ENCODE assay signal across 21 cellular contexts in genomic region chrX:135213200-135213844, GRCh38. TPM values are rescaled to one million over a fixed set of nuclear protein-coding genes. Genes with fewer than 3 reads are reported as not detected.
DNase-seq lines count a peak whose midpoint lies in the region; ATAC-seq and TF ChIP-seq lines count a peak whose summit lies in the region.
"Had no signal": no experiment of that assay in that cellular context is flagged by ENCODE, and none has a peak within 500 bp of the region (broad histone marks: within the 10 kb centered on the region; RNA-seq: fewer than 3 reads in every experiment).

No MANE protein-coding gene starts in this region.

- no peak for TF ChIP-seq CTCF in vagina (IDR thresholded peaks at IDR 0.05)

- H3K27ac Mint-ChIP-seq in activated CD8-positive, alpha-beta memory T cell treated with anti-CD3 and anti-CD28 coated beads, Interleukin-2, amount 10 ng/mL, durations not matched to agents 7 days and 5 days, result peak overlapping the region; percentile 82
- peak overlapping the region; percentile 62 for H3K27ac Mint-ChIP-seq in T-helper 2 cell treated with Interferon-gamma antibody and Interleukin-4, amounts not matched to agents 5 μg/mL and 100 μg/mL, for 36 hours
- H3K27ac Mint-ChIP-seq in activated naive CD4-positive, alpha-beta T cell treated with anti-CD3 and anti-CD28 coated beads, Interleukin-2, amount 50 U/mL, for 72 hours, result peak overlapping the region; percentile 52 to 79
- peak overlapping the region; percentile 54 for H3K27ac Mint-ChIP-seq in stimulated activated effector memory CD8-positive, alpha-beta T cell treated with anti-CD3 and anti-CD28 coated beads, Interleukin-12 subunit alpha, Interleukin-12 subunit beta, amount 100 ng/mL, for 72 hours
- H3K27ac Mint-ChIP-seq: CD8-positive, alpha-beta memory T cell; dendritic cell treated with granulocyte-macrophage colony-stimulating factor and Interleukin-4, amounts not matched to agents 40 ng/mL and 50 ng/mL, for 4 days; GM23338; IgD-negative memory B cell had no signal

- peaks cover 22% of the 10 kb centered on the region for H3K4me1 Mint-ChIP-seq in activated CD8-positive, alpha-beta memory T cell treated with anti-CD3 and anti-CD28 coated beads, Interleukin-2, amount 10 ng/mL, durations not matched to agents 7 days and 5 days
- H3K4me1 Mint-ChIP-seq in T-helper 2 cell treated with Interferon-gamma antibody and Interleukin-4, amounts not matched to agents 5 μg/mL and 100 μg/mL, for 36 hours (ENCODE audit: low read depth), result peaks cover 22% of the 10 kb centered on the region
- H3K4me1 Mint-ChIP-seq in stimulated activated effector memory CD8-positive, alpha-beta T cell treated with anti-CD3 and anti-CD28 coated beads, Interleukin-12 subunit alpha, Interleukin-12 subunit beta, amount 100 ng/mL, for 72 hours, result peaks cover 16% of the 10 kb centered on the region
- H3K4me1 Mint-ChIP-seq: GM23338, IgD-negative memory B cell had no signal

- TF ChIP-seq POLR2A in vagina (IDR thresholded peaks at IDR 0.05), result no peak

- H3K27me3 ChIP-seq in vagina, result no peaks in the 10 kb centered on the region
- H3K27me3 ChIP-seq: upper lobe of left lung had no signal

- no peaks in the 10 kb centered on the region for H3K4me1 ChIP-seq in vagina
- H3K4me1 ChIP-seq: A549, pancreas, upper lobe of left lung had no signal

- H3K27me3 Mint-ChIP-seq in activated CD8-positive, alpha-beta memory T cell treated with anti-CD3 and anti-CD28 coated beads, Interleukin-2, amount 10 ng/mL, durations not matched to agents 7 days and 5 days, result peaks cover 7% of the 10 kb centered on the region
- no peaks in the 10 kb centered on the region for H3K27me3 Mint-ChIP-seq in T-helper 2 cell treated with Interferon-gamma antibody and Interleukin-4, amounts not matched to agents 5 μg/mL and 100 μg/mL, for 36 hours (ENCODE audit: low read depth)

- CTCF ChIA-PET in activated CD8-positive, alpha-beta memory T cell treated with anti-CD3 and anti-CD28 coated beads, Interleukin-2, amount 10 ng/mL, durations not matched to agents 7 days and 5 days (lab: Charles Lee), result no interaction called here

- no peaks in the 10 kb centered on the region for H3K9me3 ChIP-seq in vagina
- H3K9me3 ChIP-seq: A549, mucosa of descending colon, pancreas, upper lobe of left lung had no signal

- H3K27ac ChIP-seq in vagina, result no peak overlapping the region
- H3K27ac ChIP-seq: A549, pancreas, upper lobe of left lung had no signal

- H3K36me3 Mint-ChIP-seq in activated CD8-positive, alpha-beta memory T cell treated with anti-CD3 and anti-CD28 coated beads, Interleukin-2, amount 10 ng/mL, durations not matched to agents 7 days and 5 days, result peaks cover 8% of the 10 kb centered on the region
- H3K36me3 Mint-ChIP-seq in T-helper 2 cell treated with Interferon-gamma antibody and Interleukin-4, amounts not matched to agents 5 μg/mL and 100 μg/mL, for 36 hours (ENCODE audit: low read depth), result no peaks in the 10 kb centered on the region
- no peaks in the 10 kb centered on the region for H3K36me3 Mint-ChIP-seq in activated naive CD4-positive, alpha-beta T cell treated with anti-CD3 and anti-CD28 coated beads, Interleukin-2, amount 50 U/mL, for 72 hours
- no peaks in the 10 kb centered on the region for H3K36me3 Mint-ChIP-seq in stimulated activated effector memory CD8-positive, alpha-beta T cell treated with anti-CD3 and anti-CD28 coated beads, Interleukin-12 subunit alpha, Interleukin-12 subunit beta, amount 100 ng/mL, for 72 hours
- H3K36me3 Mint-ChIP-seq: CD8-positive, alpha-beta memory T cell; IgD-negative memory B cell had no signal

- intact Hi-C loops in vagina (cut with DNase I), result no loop called here

- peaks cover 4% of the 10 kb centered on the region for H3K9me3 Mint-ChIP-seq in activated CD8-positive, alpha-beta memory T cell treated with anti-CD3 and anti-CD28 coated beads, Interleukin-2, amount 10 ng/mL, durations not matched to agents 7 days and 5 days (ENCODE audit: low read depth)
- peaks cover 4% of the 10 kb centered on the region for H3K9me3 Mint-ChIP-seq in T-helper 2 cell treated with Interferon-gamma antibody and Interleukin-4, amounts not matched to agents 5 μg/mL and 100 μg/mL, for 36 hours
- no peaks in the 10 kb centered on the region for H3K9me3 Mint-ChIP-seq in activated naive CD4-positive, alpha-beta T cell treated with anti-CD3 and anti-CD28 coated beads, Interleukin-2, amount 50 U/mL, for 72 hours
- H3K9me3 Mint-ChIP-seq in stimulated activated effector memory CD8-positive, alpha-beta T cell treated with anti-CD3 and anti-CD28 coated beads, Interleukin-12 subunit alpha, Interleukin-12 subunit beta, amount 100 ng/mL, for 72 hours, result no peaks in the 10 kb centered on the region
- H3K9me3 Mint-ChIP-seq: CD8-positive, alpha-beta memory T cell; dendritic cell treated with granulocyte-macrophage colony-stimulating factor and Interleukin-4, amounts not matched to agents 40 ng/mL and 50 ng/mL, for 4 days; GM23338; IgD-negative memory B cell had no signal

- peak; percentile 96 for ATAC-seq in activated CD8-positive, alpha-beta memory T cell treated with anti-CD3 and anti-CD28 coated beads, Interleukin-2, amount 10 ng/mL, durations not matched to agents 7 days and 5 days
- peak; percentile 83 to 92 for ATAC-seq in activated naive CD4-positive, alpha-beta T cell treated with anti-CD3 and anti-CD28 coated beads, Interleukin-2, amount 50 U/mL, for 72 hours
- peak; percentile 98 for ATAC-seq in stimulated activated effector memory CD8-positive, alpha-beta T cell treated with anti-CD3 and anti-CD28 coated beads, Interleukin-12 subunit alpha, Interleukin-12 subunit beta, amount 100 ng/mL, for 72 hours
- ATAC-seq: A549, GM23338, mucosa of descending colon, pancreas had no signal

- no peak overlapping the region for H3K4me3 ChIP-seq in vagina
- H3K4me3 ChIP-seq: A549, GM23338, mucosa of descending colon, pancreas, upper lobe of left lung had no signal

- peak overlapping the region; percentile 45 for H3K4me3 Mint-ChIP-seq in activated CD8-positive, alpha-beta memory T cell treated with anti-CD3 and anti-CD28 coated beads, Interleukin-2, amount 10 ng/mL, durations not matched to agents 7 days and 5 days
- H3K4me3 Mint-ChIP-seq in T-helper 2 cell treated with Interferon-gamma antibody and Interleukin-4, amounts not matched to agents 5 μg/mL and 100 μg/mL, for 36 hours, result peak overlapping the region; percentile 32
- peak overlapping the region; percentile 33 for H3K4me3 Mint-ChIP-seq in stimulated activated effector memory CD8-positive, alpha-beta T cell treated with anti-CD3 and anti-CD28 coated beads, Interleukin-12 subunit alpha, Interleukin-12 subunit beta, amount 100 ng/mL, for 72 hours
- H3K4me3 Mint-ChIP-seq: dendritic cell treated with granulocyte-macrophage colony-stimulating factor and Interleukin-4, amounts not matched to agents 40 ng/mL and 50 ng/mL, for 4 days; GM23338; IgD-negative memory B cell had no signal

- H3K36me3 ChIP-seq in vagina, result no peaks in the 10 kb centered on the region
- H3K36me3 ChIP-seq: pancreas, upper lobe of left lung had no signal

- peak; percentile 84 for DNase-seq in activated CD8-positive, alpha-beta memory T cell treated with anti-CD3 and anti-CD28 coated beads, Interleukin-2, amount 10 ng/mL, durations not matched to agents 7 days and 5 days
- DNase-seq in activated CD8-positive, alpha-beta memory T cell treated with anti-CD3 and anti-CD28 coated beads for 24 hours, result no peak
- peak; percentile 59 for DNase-seq in T-helper 2 cell treated with Interferon-gamma antibody and Interleukin-4, amounts not matched to agents 5 μg/mL and 100 μg/mL, for 36 hours (ENCODE audit: low spot score)
- peak in 1 of 2 donors; percentile 59 for DNase-seq in activated naive CD4-positive, alpha-beta T cell treated with anti-CD3 and anti-CD28 coated beads, Interleukin-2, amount 50 U/mL, for 72 hours (ENCODE audit: low spot score in 2 of 2)
- peak in 1 of 2 donors; percentile 63 for DNase-seq in stimulated activated effector memory CD8-positive, alpha-beta T cell treated with anti-CD3 and anti-CD28 coated beads, Interleukin-12 subunit alpha, Interleukin-12 subunit beta, amount 100 ng/mL, for 72 hours (ENCODE audit: low spot score in 2 of 2)
- DNase-seq in mucosa of gallbladder (ENCODE audit: low spot score), result no peak
- DNase-seq in vagina (ENCODE audit: extremely low spot score in 2 of 2), result no peak
- no peak for DNase-seq in ecto neural progenitor cell (ENCODE audit: low spot score)
- DNase-seq: activated CD8-positive, alpha-beta memory T cell treated with anti-CD3 and anti-CD28 coated beads, Interleukin-2, amount 50 U/mL, for 48 hours; kidney glomerular epithelial cell; mucosa of descending colon; NCI-H1105 treated with DMSO at 0.1 percent for 48 hours; pancreas; SIG-M5; upper lobe of left lung had no signal

RNA-seq across cellular contexts. Expression of gene ETDA, which starts 38.5 kb away (rescaled TPM):
- total RNA-seq in activated CD8-positive, alpha-beta memory T cell treated with anti-CD3 and anti-CD28 coated beads, Interleukin-2, amount 10 ng/mL, durations not matched to agents 7 days and 5 days, result not detected
- total RNA-seq in activated naive CD4-positive, alpha-beta T cell treated with anti-CD3 and anti-CD28 coated beads, Interleukin-2, amount 50 U/mL, for 72 hours, result not detected
- total RNA-seq in mucosa of gallbladder (not detected), vagina (not detected)
- total RNA-seq: CD8-positive, alpha-beta memory T cell; GM23338; mucosa of descending colon; pancreas; skeletal muscle tissue; upper lobe of left lung had no signal

RNA-seq across cellular contexts. Expression of gene CT55, which starts 42.1 kb away (rescaled TPM):
- not detected for total RNA-seq in activated CD8-positive, alpha-beta memory T cell treated with anti-CD3 and anti-CD28 coated beads, Interleukin-2, amount 10 ng/mL, durations not matched to agents 7 days and 5 days
- total RNA-seq in activated naive CD4-positive, alpha-beta T cell treated with anti-CD3 and anti-CD28 coated beads, Interleukin-2, amount 50 U/mL, for 72 hours, result not detected
- total RNA-seq in mucosa of gallbladder (not detected), vagina (not detected)
- total RNA-seq: CD8-positive, alpha-beta memory T cell; GM23338; mucosa of descending colon; skeletal muscle tissue; upper lobe of left lung had no signal

Comparison
In these comparisons a context has a peak if more than half of its experiments do, and no peak if none do; other contexts are left out.
1. DNase-seq: peak in activated CD8-positive, alpha-beta memory T cell treated with anti-CD3 and anti-CD28 coated beads, Interleukin-2, amount 10 ng/mL, durations not matched to agents 7 days and 5 days (single experiment) and T-helper 2 cell treated with Interferon-gamma antibody and Interleukin-4, amounts not matched to agents 5 μg/mL and 100 μg/mL, for 36 hours (single experiment); none in activated CD8-positive, alpha-beta memory T cell treated with anti-CD3 and anti-CD28 coated beads for 24 hours (single experiment), mucosa of gallbladder (single experiment), vagina (0 of 2) and ecto neural progenitor cell (single experiment).
2. Peak in every context shown above with its lines, with median percentiles within 50 percentile points of each other: ATAC-seq, H3K27ac Mint-ChIP-seq and H3K4me3 Mint-ChIP-seq.